In genomic region chr11:60771146-60771545, GRCh38 we compare ENCODE assay signal across 21 cellular contexts. TPM values are rescaled to one million over a fixed set of nuclear protein-coding genes. Genes with fewer than 3 reads are reported as not detected.
DNase-seq lines count a peak whose midpoint lies in the region; ATAC-seq and TF ChIP-seq lines count a peak whose summit lies in the region.
"Had no signal": no experiment of that assay in that cellular context is flagged by ENCODE, and none has a peak within 500 bp of the region (broad histone marks: within the 10 kb centered on the region; RNA-seq: fewer than 3 reads in every experiment).

No MANE protein-coding gene starts in this region.

- H2BK12ac ChIP-seq in H9 (ENCODE audit: insufficient read length, low read depth, low read length): no peak overlapping the region

- H3K36me3 Mint-ChIP-seq in T-helper 17 cell (ENCODE audit: low read depth): no peaks in the 10 kb centered on the region
- H3K36me3 Mint-ChIP-seq in H9 (ENCODE audit: insufficient read depth in 1 of 3, low read depth in 3 of 3): peaks cover 0 to 5% (median 0%) of the 10 kb centered on the region in 3 experiments; a peak in 1 of 7 replicates
- H3K36me3 Mint-ChIP-seq: CD4-positive, CD25-positive, alpha-beta regulatory T cell; CD8-positive, alpha-beta memory T cell had no signal

- H3K4me1 ChIP-seq in mucosa of descending colon (ENCODE audit: low read depth) (no peaks in the 10 kb centered on the region), spleen (peaks cover 0 to 12% (median 9%) of the 10 kb centered on the region in 6 donors), H9 (ENCODE audit: insufficient read depth, low read length) (no peaks in the 10 kb centered on the region)
- H3K4me1 ChIP-seq: BE2C had no signal

- H3K4me3 ChIP-seq in mucosa of descending colon: no peak overlapping the region
- no peak overlapping the region for H3K4me3 ChIP-seq in spleen
- H3K4me3 ChIP-seq: GM12878 had no signal

- H3K4me1 Mint-ChIP-seq in T-helper 17 cell (peaks cover 14% of the 10 kb centered on the region), H9 (peaks cover 9 to 14% of the 10 kb centered on the region in 2 experiments)

- H3K36me3 ChIP-seq in mucosa of descending colon (ENCODE audit: low read depth): no peaks in the 10 kb centered on the region
- no peaks in the 10 kb centered on the region for H3K36me3 ChIP-seq in spleen
- H3K36me3 ChIP-seq: BE2C had no signal

- H3K4ac ChIP-seq in H9 (ENCODE audit: low read depth, low read length): no peak overlapping the region

- no peaks in the 10 kb centered on the region for H3K79me2 ChIP-seq in H9 (ENCODE audit: insufficient read depth, low read length)

- H2BK20ac ChIP-seq in H9 (ENCODE audit: low read depth, low read length, poor library complexity, severe bottlenecking): no peak overlapping the region

- no peak overlapping the region for H2BK5ac ChIP-seq in H9 (ENCODE audit: insufficient read length, low read length)

- no peak overlapping the region for H2BK15ac ChIP-seq in H9 (ENCODE audit: low read depth, low read length)

- H2AK5ac ChIP-seq in H9 (ENCODE audit: insufficient read length, low read length): no peak overlapping the region

- H4K5ac ChIP-seq in H9 (ENCODE audit: insufficient read length, low read depth, low read length): no peak overlapping the region

- no peak overlapping the region for H2BK120ac ChIP-seq in H9 (ENCODE audit: low read depth, low read length, poor library complexity, severe bottlenecking)

- H3K27me3 Mint-ChIP-seq in T-helper 17 cell (peaks cover 52% of the 10 kb centered on the region), H9 (ENCODE audit: low read depth) (peaks cover 32% of the 10 kb centered on the region)

- H4K20me1 ChIP-seq in H9 (ENCODE audit: control insufficient read depth, insufficient read depth, insufficient read length): no peaks in the 10 kb centered on the region

- H4K91ac ChIP-seq in H9 (ENCODE audit: insufficient read length, low read depth, low read length): no peak overlapping the region

- intact Hi-C loops in mucosa of descending colon (cut with DNase I, micrococcal nuclease) (no loop called here), spleen (cut with DNase I; ENCODE audit: low total_unique reads) (no loop called here)

- H3K23me2 ChIP-seq in H9 (ENCODE audit: insufficient read length, low read depth, low read length, poor library complexity, severe bottlenecking): no peaks in the 10 kb centered on the region

- TF ChIP-seq CTCF in mucosa of descending colon (IDR thresholded peaks at IDR 0.05) (no peak), spleen (IDR thresholded peaks at IDR 0.05 in 8 of 11, conservative IDR thresholded peaks at IDR 0.05 in 3 of 11) (no peak), H9 (conservative IDR thresholded peaks at IDR 0.05) (no peak)

- no peak overlapping the region for H3K14ac ChIP-seq in H9 (ENCODE audit: insufficient read depth, low read length)

- H3K27ac ChIP-seq in spleen (no peak overlapping the region), H9 (ENCODE audit: insufficient read length, low read depth, low read length) (no peak overlapping the region)
- H3K27ac ChIP-seq: HL-60 had no signal

- H3K27me3 ChIP-seq in spleen (replicated peaks in 1 of 7) (peaks cover 0 to 41% (median 12%) of the 10 kb centered on the region in 7 donors), H9 (ENCODE audit: insufficient read depth, low read length) (no peaks in the 10 kb centered on the region)
- H3K27me3 ChIP-seq: BE2C had no signal

- H3T11ph ChIP-seq in H9 (ENCODE audit: low read length): no peak overlapping the region

- H3K4me3 Mint-ChIP-seq in T-helper 17 cell (no peak overlapping the region), H9 (no peak overlapping the region)
- H3K4me3 Mint-ChIP-seq: CD4-positive, CD25-positive, alpha-beta regulatory T cell; CD8-positive, alpha-beta memory T cell had no signal

- no peak overlapping the region for H3K23ac ChIP-seq in H9 (ENCODE audit: insufficient read length, low read depth, low read length)

- no peak overlapping the region for H3K9ac ChIP-seq in H9 (ENCODE audit: extremely low read depth, insufficient read length, low read length)

- H3K56ac ChIP-seq in H9 (ENCODE audit: insufficient read length, low read depth, low read length): no peak overlapping the region

- DNase-seq in T-helper 17 cell: no peak
- DNase-seq in mucosa of descending colon: peak in 2 of 3 donors; percentile 1 to 29
- DNase-seq in spleen: peak; percentile 44
- DNase-seq in NOMO-1 treated with DMSO at 0.1 percent for 48 hours (lab: John Stamatoyannopoulos, UW; ENCODE audit: unreplicated experiment): no peak
- DNase-seq in H9: no peak
- DNase-seq: ACHN; BE2C; C1 segment of cervical spinal cord; CD4-positive, CD25-positive, alpha-beta regulatory T cell; CD8-positive, alpha-beta memory T cell; COR-L47; DMS 273 treated with DMSO at 0.1 percent for 48 hours; DND-41; EL; HCEC 1CT had no signal

- no peak overlapping the region for H2AFZ ChIP-seq in H9 (ENCODE audit: low read length)

- WGBS in spleen, 5 donors: 83 to 93% (median 86%) methylated on average over 2 to 4 of the region's 4 CpGs
- no CpG with 5 or more reads among the region's 4 CpGs for WGBS in H9 (ENCODE audit: extremely low coverage, insufficient read length, low lambda C conversion rate)

- no peak overlapping the region for H4K8ac ChIP-seq in H9 (replicated peaks; ENCODE audit: insufficient read length, low read depth, low read length)

- peak overlapping the region; percentile 68 for H3K27ac Mint-ChIP-seq in T-helper 17 cell
- no peak overlapping the region for H3K27ac Mint-ChIP-seq in H9
- H3K27ac Mint-ChIP-seq: CD4-positive, CD25-positive, alpha-beta regulatory T cell had no signal

- no peak overlapping the region for H3K4me2 ChIP-seq in H9 (ENCODE audit: insufficient read depth, insufficient read length, low read length)

- ATAC-seq in T-helper 17 cell: no peak
- ATAC-seq in mucosa of descending colon: no peak
- ATAC-seq in GM18520 (IDR thresholded peaks at IDR 0.05; ENCODE audit: unreplicated experiment): no peak

- H3K79me1 ChIP-seq in H9 (ENCODE audit: insufficient read depth, low read depth, low read length, poor library complexity, severe bottlenecking): no peaks in the 10 kb centered on the region

- H3K9me3 ChIP-seq in T-helper 17 cell (ENCODE audit: control insufficient read depth, low read length, poor library complexity, severe bottlenecking) (no peaks in the 10 kb centered on the region), mucosa of descending colon (no peaks in the 10 kb centered on the region), spleen (no peaks in the 10 kb centered on the region), H9 (ENCODE audit: control insufficient read depth, low read depth, low read length) (no peaks in the 10 kb centered on the region)
- H3K9me3 ChIP-seq: BE2C had no signal

- no peak overlapping the region for H3K18ac ChIP-seq in H9 (ENCODE audit: insufficient read length, low read depth, low read length)

- TF ChIP-seq POLR2A in spleen (IDR thresholded peaks at IDR 0.05): no peak

- H3K9me3 Mint-ChIP-seq in H9: peaks cover 3% of the 10 kb centered on the region in 2 experiments; a peak in 3 of 5 replicates
- H3K9me3 Mint-ChIP-seq: CD8-positive, alpha-beta memory T cell had no signal

RNA-seq across cellular contexts. Expression of gene MS4A10, which starts 14.0 kb away (rescaled TPM):
- total RNA-seq in T-helper 17 cell: not detected
- 1 to 10 TPM in 1 of 3 donors, not detected in 2; 1.2 TPM for total RNA-seq in mucosa of descending colon
- not detected for total RNA-seq in spleen
- polyA plus RNA-seq in spleen: not detected
- total RNA-seq in H9 (2021): not detected in 2 replicates
- total RNA-seq: CD4-positive, CD25-positive, alpha-beta regulatory T cell; CD8-positive, alpha-beta memory T cell; G401; GM12878; H1; HT1080 had no signal
- polyA plus RNA-seq: CD4-positive, CD25-positive, alpha-beta regulatory T cell; CD8-positive, alpha-beta memory T cell; GM12878; H1 had no signal

RNA-seq across cellular contexts. Expression of gene MS4A15, which starts 14.5 kb away (rescaled TPM):
- total RNA-seq in T-helper 17 cell (not detected), mucosa of descending colon (under 1 TPM in 1 of 3 donors, not detected in 2; 0.38 TPM), spleen (not detected), H9 (2021) (0.11 TPM in 1 of 2 replicates, not detected in the other)
- not detected for polyA plus RNA-seq in spleen
- total RNA-seq: CD4-positive, CD25-positive, alpha-beta regulatory T cell; CD8-positive, alpha-beta memory T cell; G401; HT1080 had no signal
- polyA plus RNA-seq: CD4-positive, CD25-positive, alpha-beta regulatory T cell; CD8-positive, alpha-beta memory T cell had no signal

RNA-seq across cellular contexts. Expression of gene MS4A18, which starts 46.6 kb away (rescaled TPM):
- not detected for total RNA-seq in T-helper 17 cell
- not detected for total RNA-seq in mucosa of descending colon
- not detected for total RNA-seq in spleen
- polyA plus RNA-seq in spleen: not detected
- not detected in 2 replicates for total RNA-seq in H9 (2021)
- total RNA-seq: CD4-positive, CD25-positive, alpha-beta regulatory T cell; CD8-positive, alpha-beta memory T cell; G401; GM12878; H1; HT1080 had no signal
- polyA plus RNA-seq: CD4-positive, CD25-positive, alpha-beta regulatory T cell; CD8-positive, alpha-beta memory T cell; GM12878; H1 had no signal

Comparison
In these comparisons a context has a peak if more than half of its experiments do, and no peak if none do; other contexts are left out.
1. DNase-seq: peak in mucosa of descending colon (2 of 3) and spleen (single experiment); none in T-helper 17 cell (0 of 3), NOMO-1 treated with DMSO at 0.1 percent for 48 hours (single experiment) and H9 (single experiment).